1 cellular context compared by ENCODE assay signal in genomic region chr2:208179028-208179609, GRCh38.
A peak's percentile ranks its signal among the peaks of the same experiment; 100 is the strongest.
TF ChIP-seq lines count a peak whose summit lies in the region.

No MANE protein-coding gene starts in this region.

TF ChIP-seq in H1, 55 proteins besides CTCF, POLR2A, EP300 and RAD21:
- TF ChIP-seq SP1 (IDR thresholded peaks at IDR 0.05; ENCODE audit: low read depth, low read length) (0 out of 2 replicates have a peak, but pooled peaks have one; percentile 11), CEBPB (IDR thresholded peaks at IDR 0.05; ENCODE audit: low read depth, low read length) (peak; percentile 86), TEAD4 (IDR thresholded peaks at IDR 0.05; ENCODE audit: low read depth, low read length) (peak; percentile 59; the same call in 1 of the 2 replicates), SP2 (IDR thresholded peaks at IDR 0.05; ENCODE audit: low read length) (no peak), RXRA (IDR thresholded peaks at IDR 0.05; ENCODE audit: insufficient read depth, low read depth, low read length) (peak; percentile 91)
